8 cellular contexts compared by ENCODE assay signal in genomic region chr6:42453027-42453648, GRCh38. TPM values are rescaled to one million over a fixed set of nuclear protein-coding genes. Genes with fewer than 3 reads are reported as not detected.
DNase-seq lines count a peak whose midpoint lies in the region; ATAC-seq and TF ChIP-seq lines count a peak whose summit lies in the region.

No MANE protein-coding gene starts in this region.

- H3K4me1 Mint-ChIP-seq in activated B cell treated with CpG ODN at 0.5 μM for 24 hours, result peaks cover 35% of the 10 kb centered on the region

- DNase-seq in GM13976 (ENCODE audit: low spot score) (peak; percentile 93), NCI-H2196 (lab: John Stamatoyannopoulos, UW; ENCODE audit: unreplicated experiment) (peak; percentile 91), activated B cell treated with CpG ODN at 0.5 μM for 24 hours (peak; percentile 43), cerebellar cortex (ENCODE audit: low spot score) (peak; percentile 78), kidney glomerular epithelial cell (lab: John Stamatoyannopoulos, UW) (peak; percentile 36)
- peak; percentile 55 to 66 for DNase-seq in stimulated activated CD4-positive, alpha-beta T cell treated with anti-CD3 and anti-CD28 coated beads, Interleukin-15, amount 100 ng/mL, for 48 hours (ENCODE audit: low read depth in 2 of 2)

- no peaks in the 10 kb centered on the region for H3K9me3 Mint-ChIP-seq in activated B cell treated with CpG ODN at 0.5 μM for 24 hours

- ATAC-seq in HG03064 (IDR thresholded peaks at IDR 0.05; ENCODE audit: low read depth, unreplicated experiment), result peak; percentile 55
- peak; percentile 74 for ATAC-seq in activated B cell treated with CpG ODN at 0.5 μM for 24 hours (ENCODE audit: low read depth)
- no peak for ATAC-seq in GM18520 (IDR thresholded peaks at IDR 0.05; ENCODE audit: unreplicated experiment)

- POLR2A ChIA-PET in activated B cell treated with CpG ODN at 0.5 μM for 24 hours (lab: Charles Lee), result interaction anchor here (0.7 to 2.2 kb wide), 8 partner anchors 12 to 671 kb away, joined by 3 to 10 read pairs (median 4); no protein-coding TSS in a partner anchor

- H3K27ac Mint-ChIP-seq in activated B cell treated with CpG ODN at 0.5 μM for 24 hours, result no peak overlapping the region

- CTCF ChIA-PET in activated B cell treated with CpG ODN at 0.5 μM for 24 hours (lab: Charles Lee), result interaction anchor here (1.5 to 3.4 kb wide), 2 partner anchors 79 to 94 kb away, joined by 6 to 9 read pairs; no protein-coding TSS in a partner anchor

- TF ChIP-seq CTCF in GM13976 (IDR thresholded peaks at IDR 0.05; ENCODE audit: borderline replicate concordance, control extremely low read depth, extremely low read depth, insufficient read depth, missing control alignments) (no peak), activated B cell treated with CpG ODN at 0.5 μM for 24 hours (IDR thresholded peaks at IDR 0.05) (no peak)

- peaks cover 3% of the 10 kb centered on the region for H3K27me3 Mint-ChIP-seq in activated B cell treated with CpG ODN at 0.5 μM for 24 hours

- peaks cover 4% of the 10 kb centered on the region for H3K36me3 Mint-ChIP-seq in activated B cell treated with CpG ODN at 0.5 μM for 24 hours (ENCODE audit: low read depth)

- H3K4me3 Mint-ChIP-seq in activated B cell treated with CpG ODN at 0.5 μM for 24 hours, result peak overlapping the region; percentile 90

- in situ Hi-C loops in GM13976 (cut with MboI; ENCODE audit: low sequenced_read_pairs, unreplicated experiment), result no loop called here

- intact Hi-C loops in activated B cell treated with CpG ODN at 0.5 μM for 24 hours (cut with micrococcal nuclease), result loop anchor here (5.0 kb wide), 2 partner anchors 69 to 141 kb away; no protein-coding TSS in a partner anchor

RNA-seq across cellular contexts. Expression of gene TRERF1, which starts 1.4 kb away (rescaled TPM):
- total RNA-seq in activated B cell treated with CpG ODN at 0.5 μM for 24 hours, result 3.3 and 4.1 TPM in 2 replicates

Comparison
In these comparisons a context has a peak if more than half of its experiments do, and no peak if none do; other contexts are left out.
1. DNase-seq: peak in every context shown above with its lines; median percentile 93 in GM13976; 91 in NCI-H2196; 78 in cerebellar cortex; 60 in stimulated activated CD4-positive, alpha-beta T cell treated with anti-CD3 and anti-CD28 coated beads, Interleukin-15, amount 100 ng/mL, for 48 hours; 43 in activated B cell treated with CpG ODN at 0.5 μM for 24 hours; 36 in kidney glomerular epithelial cell.